Comparison of ENCODE assay signal across 8 cellular contexts in genomic region chr9:129139993-129140396, GRCh38. TPM values are rescaled to one million over a fixed set of nuclear protein-coding genes. Genes with fewer than 3 reads are reported as not detected.
DNase-seq lines count a peak whose midpoint lies in the region; TF ChIP-seq lines count a peak whose summit lies in the region.

No MANE protein-coding gene starts in this region.

- H3K27me3 ChIP-seq in Loucy (ENCODE audit: insufficient read depth, low read length, poor library complexity, severe bottlenecking) (no peaks in the 10 kb centered on the region), testis (no peaks in the 10 kb centered on the region)

- H3K4me3 ChIP-seq in Loucy (ENCODE audit: low read length, poor library complexity, severe bottlenecking) (peak overlapping the region; percentile 82), testis (peak overlapping the region in 1 of 2 donors; percentile 9)

- DNase-seq in DMS79 (lab: John Stamatoyannopoulos, UW) (peak; percentile 92), GOT3 (lab: John Stamatoyannopoulos, UW) (peak; percentile 80), SK-N-DZ (ENCODE audit: low spot score) (peak; percentile 95), glomerular endothelial cell (ENCODE audit: extremely low read depth, low read depth, low spot score) (peak; percentile 96), occipital lobe (lab: John Stamatoyannopoulos, UW) (peak; percentile 88), testis (peak; percentile 94)
- peak; percentile 74 for DNase-seq in activated naive CD4-positive, alpha-beta T cell treated with anti-CD3 and anti-CD28 coated beads, Interleukin-2, amount 50 U/mL, for 16 hours

- H3K9me3 ChIP-seq in Loucy (ENCODE audit: insufficient read depth, low read depth, low read length) (no peaks in the 10 kb centered on the region), testis (no peaks in the 10 kb centered on the region)

- H3K79me2 ChIP-seq in Loucy (ENCODE audit: insufficient read depth, low read length), result peaks cover 19% of the 10 kb centered on the region

- H3K4me1 ChIP-seq in Loucy (ENCODE audit: insufficient read depth, low read length, poor library complexity, severe bottlenecking) (peaks cover 37% of the 10 kb centered on the region), testis (peaks cover 71% of the 10 kb centered on the region)

- H3F3A ChIP-seq in Loucy (ENCODE audit: low read depth), result 0 out of 2 replicates have a peak, but pooled peaks cover 3% of the 10 kb centered on the region

- intact Hi-C loops in testis (cut with DNase I; ENCODE audit: low total_unique reads), result loop anchor here (5.0 to 10.0 kb wide), 3 partner anchors 345 to 645 kb away; no protein-coding TSS in a partner anchor

- TF ChIP-seq CTCF in Loucy (conservative IDR thresholded peaks at IDR 0.05; ENCODE audit: low read length), result no peak
- TF ChIP-seq CTCF in testis (IDR thresholded peaks at IDR 0.05), result no peak

- 0% methylated on average over 10 to 11 of the region's 11 CpGs for WGBS in testis, 2 donors

- H3K4me2 ChIP-seq in Loucy (ENCODE audit: low read depth, low read length, poor library complexity, severe bottlenecking), result peak overlapping the region; percentile 80

- H3K36me3 ChIP-seq in Loucy (ENCODE audit: insufficient read depth, low read length), result peaks cover 22% of the 10 kb centered on the region; the same call in 1 of the 2 replicates
- H3K36me3 ChIP-seq in testis (ENCODE audit: low read depth, missing control alignments), result no peaks in the 10 kb centered on the region

- H2AFZ ChIP-seq in Loucy (ENCODE audit: low read length), result 0 out of 2 replicates have a peak overlapping the region, but pooled peaks have one; percentile 40

- peak overlapping the region; percentile 96 to 98 for H3K27ac ChIP-seq in testis

- no peak for TF ChIP-seq POLR2A in testis (IDR thresholded peaks at IDR 0.05)

- peak overlapping the region; percentile 100 for H3K9ac ChIP-seq in Loucy (ENCODE audit: low read depth, low read length, poor library complexity, severe bottlenecking)

- H3K9me2 ChIP-seq in Loucy (replicated peaks; ENCODE audit: low read depth, low read length), result no peaks in the 10 kb centered on the region

- peaks cover 3% of the 10 kb centered on the region for H4K20me1 ChIP-seq in Loucy (ENCODE audit: insufficient read depth, low read length, poor library complexity, severe bottlenecking)

RNA-seq across cellular contexts. Expression of gene PTPA, which starts 28.8 kb away (rescaled TPM):
- polyA plus RNA-seq in SK-N-DZ (2014; cell fraction: cytosol; rRNA removed), result 85.6 and 97.8 TPM in 2 replicates
- 55.4 and 62.5 TPM in 2 replicates for polyA plus RNA-seq in SK-N-DZ (2014; cell fraction: nucleus; rRNA removed)
- total RNA-seq in glomerular endothelial cell, result 82.9 and 96.7 TPM in 2 replicates
- total RNA-seq in occipital lobe, result 57.9 TPM
- total RNA-seq in testis, result 100 to 1,000 TPM; 163 to 177 TPM
- 268 TPM for polyA plus RNA-seq in testis (ENCODE audit: insufficient read depth, low read depth, low replicate concordance)

RNA-seq across cellular contexts. Expression of gene CRAT, which starts 29.4 kb away (rescaled TPM):
- polyA plus RNA-seq in SK-N-DZ (2014; cell fraction: cytosol; rRNA removed), result 8.2 and 10.7 TPM in 2 replicates
- 6.2 and 8.7 TPM in 2 replicates for polyA plus RNA-seq in SK-N-DZ (2014; cell fraction: nucleus; rRNA removed)
- total RNA-seq in glomerular endothelial cell (46.1 and 60.4 TPM in 2 replicates), occipital lobe (13.6 TPM), testis (100 to 1,000 TPM; 188 to 272 TPM)
- polyA plus RNA-seq in testis (ENCODE audit: insufficient read depth, low read depth, low replicate concordance), result 451 TPM

RNA-seq across cellular contexts. Expression of gene IER5L, which starts 38.1 kb away (rescaled TPM):
- 9.9 and 14.8 TPM in 2 replicates for polyA plus RNA-seq in SK-N-DZ (2014; cell fraction: cytosol; rRNA removed)
- 9.8 and 11.9 TPM in 2 replicates for polyA plus RNA-seq in SK-N-DZ (2014; cell fraction: nucleus; rRNA removed)
- total RNA-seq in glomerular endothelial cell, result 21.4 and 23.3 TPM in 2 replicates
- 44.3 TPM for total RNA-seq in occipital lobe
- total RNA-seq in testis, result 10 to 100 TPM; 12.6 to 25.4 TPM
- polyA plus RNA-seq in testis (ENCODE audit: insufficient read depth, low read depth, low replicate concordance), result 4.8 TPM

RNA-seq across cellular contexts. Expression of gene DOLPP1, which starts 59.1 kb away (rescaled TPM):
- polyA plus RNA-seq in SK-N-DZ (2014; cell fraction: cytosol; rRNA removed), result 56.8 and 59.2 TPM in 2 replicates
- 39.0 and 39.1 TPM in 2 replicates for polyA plus RNA-seq in SK-N-DZ (2014; cell fraction: nucleus; rRNA removed)
- 13.8 and 15.6 TPM in 2 replicates for total RNA-seq in glomerular endothelial cell
- 16.5 TPM for total RNA-seq in occipital lobe
- 10 to 100 TPM; 14.0 to 14.4 TPM for total RNA-seq in testis
- 17.9 TPM for polyA plus RNA-seq in testis (ENCODE audit: insufficient read depth, low read depth, low replicate concordance)
